1 cellular context compared by ENCODE assay signal in genomic region chr5:117201016-117201415, GRCh38.
TF ChIP-seq lines count a peak whose summit lies in the region.

No MANE protein-coding gene starts in this region.

TF ChIP-seq in GM23338, 12 proteins besides CTCF, POLR2A, EP300 and RAD21 (continued from another document):
- TF ChIP-seq ETS1 (IDR thresholded peaks at IDR 0.05), result no peak
- no peak for TF ChIP-seq JUNB (IDR thresholded peaks at IDR 0.05; ENCODE audit: unreplicated experiment)
- no peak for TF ChIP-seq POLR2AphosphoS5 (IDR thresholded peaks at IDR 0.05; ENCODE audit: low read depth)
TF ChIP-seq in GM23338: peak in this region for 0.
